ENCODE assay signal across 1 cellular context in the genomic region with DNA sequence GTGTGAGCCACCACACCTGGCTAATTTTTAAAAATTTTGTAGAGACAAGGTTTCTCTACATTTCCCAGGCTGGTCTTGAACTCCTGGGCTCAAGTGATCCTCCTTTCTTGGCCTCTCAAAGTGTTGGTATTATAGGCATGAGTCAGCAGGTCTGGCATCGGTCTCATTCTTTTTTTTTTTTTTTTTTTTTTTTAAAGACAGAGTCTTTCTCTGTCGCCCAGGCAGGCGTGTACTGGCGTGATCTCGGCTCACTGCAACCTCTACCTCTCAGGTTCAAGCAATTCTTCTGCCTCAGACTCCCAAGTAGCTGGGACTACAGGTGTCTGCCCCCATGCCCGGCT.
TF ChIP-seq lines count a peak whose summit lies in the region.

No MANE protein-coding gene starts in this region.

TF ChIP-seq in K562, 482 proteins besides CTCF, POLR2A, EP300 and RAD21:
- TF ChIP-seq MAFF (IDR thresholded peaks at IDR 0.05; ENCODE audit: low read length), result peak; percentile 19; the same call in 1 of the 2 replicates
- peak; percentile 76 for TF ChIP-seq ZNF316 (IDR thresholded peaks at IDR 0.05)
- TF ChIP-seq C11orf30 (IDR thresholded peaks at IDR 0.05; ENCODE audit: low read depth), result peak; percentile 43; the same call in 1 of the 2 replicates
- peak; percentile 30; the same call in 1 of the 2 replicates for TF ChIP-seq NFE2 (IDR thresholded peaks at IDR 0.05; ENCODE audit: low read depth)
- TF ChIP-seq MAFG (tag; conservative IDR thresholded peaks at IDR 0.05), result peak; percentile 39; the same call in 1 of the 2 replicates
